ENCODE assay signal across 1 cellular context in the genomic region with DNA sequence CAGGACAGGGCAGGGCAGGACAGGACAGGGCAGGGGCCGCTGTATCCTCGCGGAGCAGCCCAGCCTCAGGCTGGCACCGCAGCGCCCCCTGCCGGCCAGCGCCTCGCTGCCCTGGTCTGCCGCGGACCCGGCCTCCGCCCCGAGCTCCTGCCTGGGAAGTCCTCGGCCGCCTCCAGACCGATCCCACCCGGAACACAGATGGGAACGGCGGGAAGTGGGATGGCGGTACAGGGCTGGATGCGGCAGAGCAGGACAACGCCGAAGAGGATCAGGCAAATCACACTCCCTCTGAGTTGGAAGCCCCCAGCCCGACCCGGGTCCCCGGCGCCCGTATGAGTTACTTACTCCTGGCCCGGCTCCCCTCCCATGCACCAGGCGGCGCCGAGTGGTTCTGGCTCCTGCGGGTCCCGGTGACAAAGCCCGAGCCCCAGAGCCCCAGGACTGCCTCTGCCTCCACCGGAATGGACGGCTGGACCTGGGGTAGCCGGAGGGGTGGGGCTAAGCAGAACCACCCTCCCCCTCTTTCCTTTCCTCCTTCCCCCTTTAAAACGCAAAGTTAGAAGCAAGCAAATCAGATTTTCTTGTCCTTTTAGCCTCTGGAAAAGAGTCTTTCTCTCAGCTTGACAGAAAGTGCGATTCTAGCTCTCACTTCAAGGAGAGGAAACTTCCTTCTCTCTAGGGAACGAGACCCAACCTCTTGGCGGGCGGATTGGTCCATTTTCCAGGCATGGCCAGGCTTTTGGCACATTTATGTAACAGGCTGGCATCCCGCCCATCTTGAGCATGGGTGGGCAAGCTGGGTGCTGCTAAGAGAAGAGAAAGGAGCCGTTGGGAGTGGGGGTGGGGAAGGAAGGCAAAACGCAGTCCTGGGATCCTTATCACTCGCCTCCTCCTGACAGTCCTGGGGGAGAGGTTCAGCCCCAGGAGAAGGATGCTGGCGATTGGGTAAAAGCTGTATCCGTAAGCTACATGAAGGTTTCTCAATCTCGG.
TF ChIP-seq lines count a peak whose summit lies in the region.

A gene with protein sequence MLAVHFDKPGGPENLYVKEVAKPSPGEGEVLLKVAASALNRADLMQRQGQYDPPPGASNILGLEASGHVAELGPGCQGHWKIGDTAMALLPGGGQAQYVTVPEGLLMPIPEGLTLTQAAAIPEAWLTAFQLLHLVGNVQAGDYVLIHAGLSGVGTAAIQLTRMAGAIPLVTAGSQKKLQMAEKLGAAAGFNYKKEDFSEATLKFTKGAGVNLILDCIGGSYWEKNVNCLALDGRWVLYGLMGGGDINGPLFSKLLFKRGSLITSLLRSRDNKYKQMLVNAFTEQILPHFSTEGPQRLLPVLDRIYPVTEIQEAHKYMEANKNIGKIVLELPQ (minus strand): TSS at position 449 of the 990 bp plus-strand sequence. CDS start 508 bp downstream, outside the sequence.

TF ChIP-seq in GM12878, 131 proteins besides CTCF, POLR2A, EP300 and RAD21 (continued from another document and continues in another):
- TF ChIP-seq RB1 (IDR thresholded peaks at IDR 0.05; ENCODE audit: borderline replicate concordance) (peak; percentile 77; the same call in 1 of the 2 replicates), PML (IDR thresholded peaks at IDR 0.05; ENCODE audit: low read length) (no peak), TARDBP (IDR thresholded peaks at IDR 0.05; ENCODE audit: borderline replicate concordance) (no peak), YY1 (IDR thresholded peaks at IDR 0.05; ENCODE audit: low read depth, low read length) (no peak; the same call in 1 of the 2 replicates), TCF12 (IDR thresholded peaks at IDR 0.05; ENCODE audit: low read depth, low read length) (no peak), ZBTB33 (IDR thresholded peaks at IDR 0.05) (no peak), EZH2 (IDR thresholded peaks at IDR 0.05; ENCODE audit: borderline replicate concordance, control insufficient read depth, low read depth, low read length) (no peak), BHLHE40 (IDR thresholded peaks at IDR 0.05; ENCODE audit: borderline replicate concordance in 1 of 2, low read depth in 2 of 2, low read length in 1 of 2) (0 out of 4 replicates have a peak, but pooled peaks have one; percentile 10 to 22), NR2F1 (conservative IDR thresholded peaks at IDR 0.05) (peak; percentile 62), CHD1 (IDR thresholded peaks at IDR 0.05; ENCODE audit: low read depth, low read length) (no peak), MYB (IDR thresholded peaks at IDR 0.05; ENCODE audit: borderline replicate concordance, low read depth, low read length) (no peak), PAX8 (IDR thresholded peaks at IDR 0.05) (no peak), NFXL1 (IDR thresholded peaks at IDR 0.05; ENCODE audit: borderline replicate concordance) (no peak), SREBF2 (IDR thresholded peaks at IDR 0.05; ENCODE audit: low read length) (no peak), PBX3 (IDR thresholded peaks at IDR 0.05; ENCODE audit: insufficient replicate concordance, low read depth, low read length) (no peak), ZNF24 (IDR thresholded peaks at IDR 0.05) (no peak; the same call in 1 of the 2 replicates), SP1 (IDR thresholded peaks at IDR 0.05; ENCODE audit: low read depth, low read length) (no peak), NFYA (IDR thresholded peaks at IDR 0.05; ENCODE audit: borderline replicate concordance, low read depth, low read length) (no peak), MAX (IDR thresholded peaks at IDR 0.05; ENCODE audit: low read depth, low read length) (no peak), SRF (IDR thresholded peaks at IDR 0.05; ENCODE audit: low read depth in 2 of 2, low read length in 2 of 2) (no peak), CHD2 (IDR thresholded peaks at IDR 0.05; ENCODE audit: borderline replicate concordance, low read depth, low read length) (no peak), KDM1A (IDR thresholded peaks at IDR 0.05; ENCODE audit: borderline replicate concordance) (no peak), POLR2AphosphoS5 (IDR thresholded peaks at IDR 0.05; ENCODE audit: low read length) (no peak), EED (IDR thresholded peaks at IDR 0.05; ENCODE audit: low read depth) (peak; percentile 92), NFIC (IDR thresholded peaks at IDR 0.05; ENCODE audit: low read depth, low read length) (no peak), JUNB (IDR thresholded peaks at IDR 0.05) (no peak), CHD4 (IDR thresholded peaks at IDR 0.05) (no peak), TCF7 (IDR thresholded peaks at IDR 0.05; ENCODE audit: borderline replicate concordance) (no peak)
- TF ChIP-seq, protein P1, sequence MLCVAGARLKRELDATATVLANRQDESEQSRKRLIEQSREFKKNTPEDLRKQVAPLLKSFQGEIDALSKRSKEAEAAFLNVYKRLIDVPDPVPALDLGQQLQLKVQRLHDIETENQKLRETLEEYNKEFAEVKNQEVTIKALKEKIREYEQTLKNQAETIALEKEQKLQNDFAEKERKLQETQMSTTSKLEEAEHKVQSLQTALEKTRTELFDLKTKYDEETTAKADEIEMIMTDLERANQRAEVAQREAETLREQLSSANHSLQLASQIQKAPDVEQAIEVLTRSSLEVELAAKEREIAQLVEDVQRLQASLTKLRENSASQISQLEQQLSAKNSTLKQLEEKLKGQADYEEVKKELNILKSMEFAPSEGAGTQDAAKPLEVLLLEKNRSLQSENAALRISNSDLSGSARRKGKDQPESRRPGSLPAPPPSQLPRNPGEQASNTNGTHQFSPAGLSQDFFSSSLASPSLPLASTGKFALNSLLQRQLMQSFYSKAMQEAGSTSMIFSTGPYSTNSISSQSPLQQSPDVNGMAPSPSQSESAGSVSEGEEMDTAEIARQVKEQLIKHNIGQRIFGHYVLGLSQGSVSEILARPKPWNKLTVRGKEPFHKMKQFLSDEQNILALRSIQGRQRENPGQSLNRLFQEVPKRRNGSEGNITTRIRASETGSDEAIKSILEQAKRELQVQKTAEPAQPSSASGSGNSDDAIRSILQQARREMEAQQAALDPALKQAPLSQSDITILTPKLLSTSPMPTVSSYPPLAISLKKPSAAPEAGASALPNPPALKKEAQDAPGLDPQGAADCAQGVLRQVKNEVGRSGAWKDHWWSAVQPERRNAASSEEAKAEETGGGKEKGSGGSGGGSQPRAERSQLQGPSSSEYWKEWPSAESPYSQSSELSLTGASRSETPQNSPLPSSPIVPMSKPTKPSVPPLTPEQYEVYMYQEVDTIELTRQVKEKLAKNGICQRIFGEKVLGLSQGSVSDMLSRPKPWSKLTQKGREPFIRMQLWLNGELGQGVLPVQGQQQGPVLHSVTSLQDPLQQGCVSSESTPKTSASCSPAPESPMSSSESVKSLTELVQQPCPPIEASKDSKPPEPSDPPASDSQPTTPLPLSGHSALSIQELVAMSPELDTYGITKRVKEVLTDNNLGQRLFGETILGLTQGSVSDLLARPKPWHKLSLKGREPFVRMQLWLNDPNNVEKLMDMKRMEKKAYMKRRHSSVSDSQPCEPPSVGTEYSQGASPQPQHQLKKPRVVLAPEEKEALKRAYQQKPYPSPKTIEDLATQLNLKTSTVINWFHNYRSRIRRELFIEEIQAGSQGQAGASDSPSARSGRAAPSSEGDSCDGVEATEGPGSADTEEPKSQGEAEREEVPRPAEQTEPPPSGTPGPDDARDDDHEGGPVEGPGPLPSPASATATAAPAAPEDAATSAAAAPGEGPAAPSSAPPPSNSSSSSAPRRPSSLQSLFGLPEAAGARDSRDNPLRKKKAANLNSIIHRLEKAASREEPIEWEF (IDR thresholded peaks at IDR 0.05; ENCODE audit: insufficient replicate concordance, low read depth, low read length): no peak
- TF ChIP-seq, protein P2, sequence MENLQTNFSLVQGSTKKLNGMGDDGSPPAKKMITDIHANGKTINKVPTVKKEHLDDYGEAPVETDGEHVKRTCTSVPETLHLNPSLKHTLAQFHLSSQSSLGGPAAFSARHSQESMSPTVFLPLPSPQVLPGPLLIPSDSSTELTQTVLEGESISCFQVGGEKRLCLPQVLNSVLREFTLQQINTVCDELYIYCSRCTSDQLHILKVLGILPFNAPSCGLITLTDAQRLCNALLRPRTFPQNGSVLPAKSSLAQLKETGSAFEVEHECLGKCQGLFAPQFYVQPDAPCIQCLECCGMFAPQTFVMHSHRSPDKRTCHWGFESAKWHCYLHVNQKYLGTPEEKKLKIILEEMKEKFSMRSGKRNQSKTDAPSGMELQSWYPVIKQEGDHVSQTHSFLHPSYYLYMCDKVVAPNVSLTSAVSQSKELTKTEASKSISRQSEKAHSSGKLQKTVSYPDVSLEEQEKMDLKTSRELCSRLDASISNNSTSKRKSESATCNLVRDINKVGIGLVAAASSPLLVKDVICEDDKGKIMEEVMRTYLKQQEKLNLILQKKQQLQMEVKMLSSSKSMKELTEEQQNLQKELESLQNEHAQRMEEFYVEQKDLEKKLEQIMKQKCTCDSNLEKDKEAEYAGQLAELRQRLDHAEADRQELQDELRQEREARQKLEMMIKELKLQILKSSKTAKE (IDR thresholded peaks at IDR 0.05; ENCODE audit: low read depth, poor library complexity, severe bottlenecking): no peak
- TF ChIP-seq, protein P3, sequence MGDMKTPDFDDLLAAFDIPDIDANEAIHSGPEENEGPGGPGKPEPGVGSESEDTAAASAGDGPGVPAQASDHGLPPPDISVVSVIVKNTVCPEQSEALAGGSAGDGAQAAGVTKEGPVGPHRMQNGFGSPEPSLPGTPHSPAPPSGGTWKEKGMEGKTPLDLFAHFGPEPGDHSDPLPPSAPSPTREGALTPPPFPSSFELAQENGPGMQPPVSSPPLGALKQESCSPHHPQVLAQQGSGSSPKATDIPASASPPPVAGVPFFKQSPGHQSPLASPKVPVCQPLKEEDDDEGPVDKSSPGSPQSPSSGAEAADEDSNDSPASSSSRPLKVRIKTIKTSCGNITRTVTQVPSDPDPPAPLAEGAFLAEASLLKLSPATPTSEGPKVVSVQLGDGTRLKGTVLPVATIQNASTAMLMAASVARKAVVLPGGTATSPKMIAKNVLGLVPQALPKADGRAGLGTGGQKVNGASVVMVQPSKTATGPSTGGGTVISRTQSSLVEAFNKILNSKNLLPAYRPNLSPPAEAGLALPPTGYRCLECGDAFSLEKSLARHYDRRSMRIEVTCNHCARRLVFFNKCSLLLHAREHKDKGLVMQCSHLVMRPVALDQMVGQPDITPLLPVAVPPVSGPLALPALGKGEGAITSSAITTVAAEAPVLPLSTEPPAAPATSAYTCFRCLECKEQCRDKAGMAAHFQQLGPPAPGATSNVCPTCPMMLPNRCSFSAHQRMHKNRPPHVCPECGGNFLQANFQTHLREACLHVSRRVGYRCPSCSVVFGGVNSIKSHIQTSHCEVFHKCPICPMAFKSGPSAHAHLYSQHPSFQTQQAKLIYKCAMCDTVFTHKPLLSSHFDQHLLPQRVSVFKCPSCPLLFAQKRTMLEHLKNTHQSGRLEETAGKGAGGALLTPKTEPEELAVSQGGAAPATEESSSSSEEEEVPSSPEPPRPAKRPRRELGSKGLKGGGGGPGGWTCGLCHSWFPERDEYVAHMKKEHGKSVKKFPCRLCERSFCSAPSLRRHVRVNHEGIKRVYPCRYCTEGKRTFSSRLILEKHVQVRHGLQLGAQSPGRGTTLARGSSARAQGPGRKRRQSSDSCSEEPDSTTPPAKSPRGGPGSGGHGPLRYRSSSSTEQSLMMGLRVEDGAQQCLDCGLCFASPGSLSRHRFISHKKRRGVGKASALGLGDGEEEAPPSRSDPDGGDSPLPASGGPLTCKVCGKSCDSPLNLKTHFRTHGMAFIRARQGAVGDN (IDR thresholded peaks at IDR 0.05): no peak
- TF ChIP-seq, protein P4, sequence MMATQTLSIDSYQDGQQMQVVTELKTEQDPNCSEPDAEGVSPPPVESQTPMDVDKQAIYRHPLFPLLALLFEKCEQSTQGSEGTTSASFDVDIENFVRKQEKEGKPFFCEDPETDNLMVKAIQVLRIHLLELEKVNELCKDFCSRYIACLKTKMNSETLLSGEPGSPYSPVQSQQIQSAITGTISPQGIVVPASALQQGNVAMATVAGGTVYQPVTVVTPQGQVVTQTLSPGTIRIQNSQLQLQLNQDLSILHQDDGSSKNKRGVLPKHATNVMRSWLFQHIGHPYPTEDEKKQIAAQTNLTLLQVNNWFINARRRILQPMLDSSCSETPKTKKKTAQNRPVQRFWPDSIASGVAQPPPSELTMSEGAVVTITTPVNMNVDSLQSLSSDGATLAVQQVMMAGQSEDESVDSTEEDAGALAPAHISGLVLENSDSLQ (IDR thresholded peaks at IDR 0.05): no peak
- TF ChIP-seq, protein P5, sequence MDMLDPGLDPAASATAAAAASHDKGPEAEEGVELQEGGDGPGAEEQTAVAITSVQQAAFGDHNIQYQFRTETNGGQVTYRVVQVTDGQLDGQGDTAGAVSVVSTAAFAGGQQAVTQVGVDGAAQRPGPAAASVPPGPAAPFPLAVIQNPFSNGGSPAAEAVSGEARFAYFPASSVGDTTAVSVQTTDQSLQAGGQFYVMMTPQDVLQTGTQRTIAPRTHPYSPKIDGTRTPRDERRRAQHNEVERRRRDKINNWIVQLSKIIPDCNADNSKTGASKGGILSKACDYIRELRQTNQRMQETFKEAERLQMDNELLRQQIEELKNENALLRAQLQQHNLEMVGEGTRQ (IDR thresholded peaks at IDR 0.05; ENCODE audit: borderline replicate concordance, low read depth, low read length): no peak
- TF ChIP-seq, protein P6, sequence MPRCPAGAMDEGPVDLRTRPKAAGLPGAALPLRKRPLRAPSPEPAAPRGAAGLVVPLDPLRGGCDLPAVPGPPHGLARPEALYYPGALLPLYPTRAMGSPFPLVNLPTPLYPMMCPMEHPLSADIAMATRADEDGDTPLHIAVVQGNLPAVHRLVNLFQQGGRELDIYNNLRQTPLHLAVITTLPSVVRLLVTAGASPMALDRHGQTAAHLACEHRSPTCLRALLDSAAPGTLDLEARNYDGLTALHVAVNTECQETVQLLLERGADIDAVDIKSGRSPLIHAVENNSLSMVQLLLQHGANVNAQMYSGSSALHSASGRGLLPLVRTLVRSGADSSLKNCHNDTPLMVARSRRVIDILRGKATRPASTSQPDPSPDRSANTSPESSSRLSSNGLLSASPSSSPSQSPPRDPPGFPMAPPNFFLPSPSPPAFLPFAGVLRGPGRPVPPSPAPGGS (IDR thresholded peaks at IDR 0.05; ENCODE audit: borderline replicate concordance, insufficient read depth, low read depth, low read length, poor library complexity, severe bottlenecking): no peak
